ENCODE assay signal across 25 cellular contexts in the genomic region with DNA sequence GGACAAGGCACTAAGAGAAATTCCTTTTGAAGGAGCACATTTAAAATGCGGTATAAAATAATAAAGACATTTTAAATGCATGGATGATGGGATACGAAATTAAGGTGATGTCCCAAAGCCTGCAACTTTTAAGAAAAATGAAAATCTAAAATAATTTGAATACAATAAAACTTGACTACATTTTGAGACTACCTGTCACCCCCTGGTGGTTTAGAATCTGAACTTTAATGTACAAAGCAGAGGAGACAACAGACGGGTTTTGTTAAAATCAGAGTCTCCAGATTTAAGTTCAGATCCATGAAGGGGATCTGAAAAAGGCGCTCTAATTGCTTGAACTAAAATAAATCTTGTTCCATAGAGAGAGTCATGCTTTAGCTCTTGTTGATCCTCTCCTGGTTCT.
A peak's percentile ranks its signal among the peaks of the same experiment; 100 is the strongest.
DNase-seq lines count a peak whose midpoint lies in the region; ATAC-seq and TF ChIP-seq lines count a peak whose summit lies in the region.
"Had no signal": no experiment of that assay in that cellular context is flagged by ENCODE, and none has a peak within 500 bp of the region (broad histone marks: within the 10 kb centered on the region; RNA-seq: fewer than 3 reads in every experiment).

No MANE protein-coding gene starts in this region.

- H3K27me3 Mint-ChIP-seq in glutamatergic neuron (ENCODE audit: unreplicated experiment): no peaks in the 10 kb centered on the region
- H3K27me3 Mint-ChIP-seq: stimulated activated memory B cell treated with anti-CD40 and anti-IgM and Interleukin-4, amounts not matched to agents 10 μg/mL and 1 μg/mL and 100 μg/mL, for 72 hours had no signal

- H3K9me3 Mint-ChIP-seq in glutamatergic neuron (ENCODE audit: unreplicated experiment): no peaks in the 10 kb centered on the region
- H3K9me3 Mint-ChIP-seq: CD8-positive, alpha-beta T cell; stimulated activated memory B cell treated with anti-CD40 and anti-IgM and Interleukin-4, amounts not matched to agents 10 μg/mL and 1 μg/mL and 100 μg/mL, for 72 hours had no signal

- no peak overlapping the region for H3K27ac Mint-ChIP-seq in glutamatergic neuron (ENCODE audit: unreplicated experiment)
- H3K27ac Mint-ChIP-seq: CD8-positive, alpha-beta T cell; stimulated activated memory B cell treated with anti-CD40 and anti-IgM and Interleukin-4, amounts not matched to agents 10 μg/mL and 1 μg/mL and 100 μg/mL, for 72 hours had no signal

- H4K20me1 ChIP-seq in PC-3 (ENCODE audit: low read length): no peaks in the 10 kb centered on the region

- no peaks in the 10 kb centered on the region for H3K79me2 ChIP-seq in PC-3 (ENCODE audit: low read length)

- H3K9me2 ChIP-seq in PC-3 (replicated peaks; ENCODE audit: low read length): no peaks in the 10 kb centered on the region

- no peak overlapping the region for H3K4me3 Mint-ChIP-seq in glutamatergic neuron (ENCODE audit: unreplicated experiment)
- H3K4me3 Mint-ChIP-seq: CD8-positive, alpha-beta T cell; stimulated activated memory B cell treated with anti-CD40 and anti-IgM and Interleukin-4, amounts not matched to agents 10 μg/mL and 1 μg/mL and 100 μg/mL, for 72 hours had no signal

- peak; percentile 23; the same call in 1 of the 2 replicates for TF ChIP-seq CTCF in 22Rv1 (IDR thresholded peaks at IDR 0.05)
- peak; percentile 42; the same call in 1 of the 2 replicates for TF ChIP-seq CTCF in PC-3 (conservative IDR thresholded peaks at IDR 0.05; ENCODE audit: low read depth, low read length)
- TF ChIP-seq CTCF in glutamatergic neuron (IDR thresholded peaks at IDR 0.05; ENCODE audit: partially characterized antibody, unreplicated experiment): peak; percentile 27

- no peaks in the 10 kb centered on the region for H3K36me3 Mint-ChIP-seq in glutamatergic neuron (ENCODE audit: unreplicated experiment)
- H3K36me3 Mint-ChIP-seq: CD8-positive, alpha-beta T cell; stimulated activated memory B cell treated with anti-CD40 and anti-IgM and Interleukin-4, amounts not matched to agents 10 μg/mL and 1 μg/mL and 100 μg/mL, for 72 hours had no signal

- BruUV-seq in PC-3 (replicated peaks; lab: Mats Ljungman, UMichigan): no TSS peak

- no peaks in the 10 kb centered on the region for H3K4me1 Mint-ChIP-seq in glutamatergic neuron (ENCODE audit: low read depth, unreplicated experiment)
- H3K4me1 Mint-ChIP-seq: stimulated activated memory B cell treated with anti-CD40 and anti-IgM and Interleukin-4, amounts not matched to agents 10 μg/mL and 1 μg/mL and 100 μg/mL, for 72 hours had no signal

- peak; percentile 40 for ATAC-seq in GM19351 (IDR thresholded peaks at IDR 0.05; ENCODE audit: unreplicated experiment)
- no peak for ATAC-seq in PC-3
- ATAC-seq in GM18867 (IDR thresholded peaks at IDR 0.05; ENCODE audit: unreplicated experiment): no peak
- ATAC-seq: CD8-positive, alpha-beta T cell; left colon; right cardiac atrium; stimulated activated memory B cell treated with anti-CD40 and anti-IgM and Interleukin-4, amounts not matched to agents 10 μg/mL and 1 μg/mL and 100 μg/mL, for 72 hours had no signal

- no peak overlapping the region for H3K4me3 ChIP-seq in PC-3 (ENCODE audit: low read length)
- H3K4me3 ChIP-seq: SJCRH30, spleen had no signal

- H3F3A ChIP-seq in PC-3 (ENCODE audit: low read length, unreplicated experiment): no peaks in the 10 kb centered on the region

- CTCF ChIA-PET in PC-3 (lab: Charles Lee): no interaction called here

- intact Hi-C loops in PC-3 (cut with micrococcal nuclease): no loop called here

- DNase-seq in PC-3 (no peak), glutamatergic neuron (no peak), GM19238 (ENCODE audit: insufficient read length, low spot score) (no peak), HT-29 (ENCODE audit: low spot score) (no peak)
- no peak for DNase-seq in activated CD4-positive, alpha-beta T cell treated with anti-CD3 and anti-CD28 coated beads, Interleukin-2, amount 50 U/mL, for 1 hour
- DNase-seq: activated CD4-positive, alpha-beta T cell treated with anti-CD3 and anti-CD28 coated beads, Interleukin-2, amount 50 U/mL, for 48 hours; activated CD8-positive, alpha-beta memory T cell treated with anti-CD3 and anti-CD28 coated beads, Interleukin-2, amount 50 U/mL, for 48 hours; activated naive CD4-positive, alpha-beta T cell treated with anti-CD3 and anti-CD28 coated beads, Interleukin-2, amount 50 U/mL, for 16 hours; anterior cingulate cortex; CD8-positive, alpha-beta T cell; left colon; mammary epithelial cell; NCI-H1105 treated with DMSO at 0.1 percent for 48 hours; NCI-H2029; NCI-H524 treated with DMSO at 0.1 percent for 48 hours; posterior cingulate gyrus; right cardiac atrium; SJCRH30; spleen; stimulated activated CD4-positive, alpha-beta T cell treated with anti-CD3 and anti-CD28 coated beads, Interleukin-4, amount 100 ng/mL, for 24 hours; T-helper 1 cell had no signal

- no peak overlapping the region for H3K9ac ChIP-seq in PC-3 (ENCODE audit: low read length)

- no peak overlapping the region for H3K4me2 ChIP-seq in PC-3 (ENCODE audit: low read length)

- no peak overlapping the region for H3K27ac ChIP-seq in 22Rv1
- H3K27ac ChIP-seq in PC-3 (ENCODE audit: low read length): no peak overlapping the region
- H3K27ac ChIP-seq: SJCRH30, spleen had no signal

- no peak overlapping the region for H2AFZ ChIP-seq in PC-3 (ENCODE audit: low read length)

- no peaks in the 10 kb centered on the region for H3K4me1 ChIP-seq in PC-3 (ENCODE audit: insufficient read depth, low read length)
- H3K4me1 ChIP-seq: SJCRH30, spleen had no signal

- H3K36me3 ChIP-seq in PC-3 (ENCODE audit: low read depth, low read length): no peaks in the 10 kb centered on the region
- H3K36me3 ChIP-seq: SJCRH30, spleen had no signal

- POLR2A ChIA-PET in PC-3 (lab: Charles Lee; ENCODE audit: unreplicated experiment): no interaction called here

- H3K27me3 ChIP-seq in PC-3 (ENCODE audit: low read length): no peaks in the 10 kb centered on the region
- H3K27me3 ChIP-seq: SJCRH30, spleen had no signal

- no peaks in the 10 kb centered on the region for H3K9me3 ChIP-seq in PC-3 (ENCODE audit: low read length)
- H3K9me3 ChIP-seq: SJCRH30, spleen had no signal
